24 cellular contexts compared by ENCODE assay signal in the genomic region with DNA sequence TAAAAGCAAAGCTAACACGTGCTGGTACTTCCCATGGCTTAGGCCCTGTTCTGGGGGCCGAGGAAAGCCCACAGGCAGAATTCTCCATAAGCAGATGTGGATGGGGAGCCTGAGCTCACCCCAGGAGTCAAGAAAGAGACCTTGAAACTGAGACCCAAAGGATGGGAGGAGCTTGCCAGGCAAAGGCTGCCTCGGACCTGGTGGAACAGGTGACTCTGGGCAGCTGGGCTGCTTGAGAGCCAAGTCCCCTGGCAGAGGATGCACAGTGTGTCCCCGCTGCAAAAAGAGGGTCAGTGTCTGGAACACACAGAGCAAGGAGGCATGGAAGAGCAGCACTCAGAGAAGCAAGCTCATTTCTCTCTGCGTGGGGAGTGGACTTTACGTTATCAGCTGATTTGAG.
"Had no signal": no experiment of that assay in that cellular context is flagged by ENCODE, and none has a peak within 500 bp of the region (broad histone marks: within the 10 kb centered on the region; RNA-seq: fewer than 3 reads in every experiment).

No MANE protein-coding gene starts in this region.

- FAIRE-seq: keratinocyte had no signal

- H3K4me2 ChIP-seq: smooth muscle cell had no signal

- H3K36me3 ChIP-seq: gastrocnemius medialis, prostate gland, right atrium auricular region, suprapubic skin, thyroid gland, vagina had no signal

- H3K4me1 ChIP-seq: gastrocnemius medialis, prostate gland, right atrium auricular region, suprapubic skin, thyroid gland, vagina had no signal

- H3K27me3 ChIP-seq: gastrocnemius medialis, right atrium auricular region, suprapubic skin, thyroid gland, vagina had no signal

- H3K27ac ChIP-seq: gastrocnemius medialis, prostate gland, right atrium auricular region, suprapubic skin, thyroid gland, vagina had no signal

- ATAC-seq: gastrocnemius medialis; left ventricle myocardium superior; natural killer cell; sciatic nerve; stimulated activated naive CD8-positive, alpha-beta T cell treated with anti-CD3 and anti-CD28 coated beads, Interleukin-15, amount 100 ng/mL, for 72 hours had no signal

- H3K4me3 ChIP-seq: gastrocnemius medialis, lung, prostate gland, right atrium auricular region, smooth muscle cell, suprapubic skin, thyroid gland, vagina had no signal

- DNase-seq: cortex of kidney; effector CD4-positive, alpha-beta T cell; foreskin fibroblast; gastrocnemius medialis; head of caudate nucleus; left ventricle myocardium superior; natural killer cell; nucleus accumbens; stimulated activated CD4-positive, alpha-beta T cell treated with anti-CD3 and anti-CD28 coated beads, Interleukin-12 subunit alpha, Interleukin-12 subunit beta, amount 100 ng/mL, for 4 hours; stimulated activated CD4-positive, alpha-beta T cell treated with anti-CD3 and anti-CD28 coated beads, Interleukin-1b, Interleukin-23, amount 100 ng/mL, for 48 hours; stimulated activated CD4-positive, alpha-beta T cell treated with anti-CD3 and anti-CD28 coated beads, Interleukin-4, amount 100 ng/mL, for 1 hour; stimulated activated CD8-positive, alpha-beta memory T cell treated with anti-CD3 and anti-CD28 coated beads, Interleukin-4, amount 100 ng/mL, for 48 hours; stimulated activated naive CD4-positive, alpha-beta T cell; stimulated activated naive CD8-positive, alpha-beta T cell treated with anti-CD3 and anti-CD28 coated beads, Interleukin-15, amount 100 ng/mL, for 72 hours; thyroid gland; trophoblast cell had no signal

- H3K9me3 ChIP-seq: gastrocnemius medialis, prostate gland, right atrium auricular region, suprapubic skin, thyroid gland, vagina had no signal
